Comparison of ENCODE assay signal across 19 cellular contexts in the genomic region with DNA sequence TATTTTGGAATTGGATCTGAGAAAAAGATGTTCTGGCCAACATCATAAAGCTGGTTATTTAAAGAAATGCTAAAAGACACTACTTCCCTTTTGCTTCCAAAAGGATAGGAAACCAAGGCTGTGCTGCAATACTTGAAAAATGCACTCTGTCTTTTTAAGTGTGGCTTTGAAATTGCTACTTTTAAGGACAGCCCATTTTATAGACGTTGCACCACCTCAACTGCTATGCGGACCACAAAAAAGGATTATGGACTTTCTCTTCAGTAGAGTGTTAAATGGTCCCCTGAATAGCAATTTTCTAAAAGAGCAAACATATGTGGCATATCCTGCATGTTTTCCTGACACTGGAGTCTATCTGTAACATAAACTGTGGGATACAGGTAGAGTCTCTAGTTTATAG.
"Had no signal": no experiment of that assay in that cellular context is flagged by ENCODE, and none has a peak within 500 bp of the region (broad histone marks: within the 10 kb centered on the region; RNA-seq: fewer than 3 reads in every experiment).

No MANE protein-coding gene starts in this region.

- H3K9me3 ChIP-seq: colonic mucosa, esophagus muscularis mucosa, pancreas, sigmoid colon had no signal

- H3K4me3 Mint-ChIP-seq: activated CD8-positive, alpha-beta memory T cell treated with anti-CD3 and anti-CD28 coated beads, Interleukin-2, amount 10 ng/mL, durations not matched to agents 7 days and 5 days; neural progenitor cell had no signal

- H3K36me3 ChIP-seq: colonic mucosa, esophagus muscularis mucosa, neural progenitor cell, pancreas, sigmoid colon had no signal

- H3K4me1 Mint-ChIP-seq: neural progenitor cell had no signal

- H3K4me1 ChIP-seq: colonic mucosa, esophagus muscularis mucosa, pancreas had no signal

- H3K4me2 ChIP-seq: hepatocyte, neural progenitor cell had no signal

- H3K27me3 ChIP-seq: colonic mucosa, esophagus muscularis mucosa, hepatocyte, neural progenitor cell, pancreas, sigmoid colon had no signal

- H3K27ac ChIP-seq: colonic mucosa, esophagus muscularis mucosa, hepatocyte, neural progenitor cell, pancreas, sigmoid colon, VCaP had no signal

- H3K4me3 ChIP-seq: colonic mucosa, esophagus muscularis mucosa, hepatocyte, neural progenitor cell, pancreas, sigmoid colon had no signal

- ATAC-seq: activated CD8-positive, alpha-beta memory T cell treated with anti-CD3 and anti-CD28 coated beads, Interleukin-2, amount 10 ng/mL, durations not matched to agents 7 days and 5 days; pancreas had no signal

- H3K36me3 Mint-ChIP-seq: activated CD8-positive, alpha-beta memory T cell treated with anti-CD3 and anti-CD28 coated beads, Interleukin-2, amount 10 ng/mL, durations not matched to agents 7 days and 5 days; neural progenitor cell had no signal

- H3K27ac Mint-ChIP-seq: activated CD8-positive, alpha-beta memory T cell treated with anti-CD3 and anti-CD28 coated beads, Interleukin-2, amount 10 ng/mL, durations not matched to agents 7 days and 5 days; neural progenitor cell had no signal

- H2AFZ ChIP-seq: hepatocyte, neural progenitor cell had no signal

- DNase-seq: activated CD4-positive, alpha-beta T cell treated with anti-CD3 and anti-CD28 coated beads for 1 hour; activated CD4-positive, alpha-beta T cell treated with anti-CD3 and anti-CD28 coated beads, Interleukin-2, amount 50 U/mL, for 4 hours; activated CD8-positive, alpha-beta memory T cell treated with anti-CD3 and anti-CD28 coated beads, Interleukin-2, amount 10 ng/mL, durations not matched to agents 7 days and 5 days; activated effector memory CD4-positive, alpha-beta T cell treated with Interleukin-2 at 50 U/mL for 16 hours; activated naive CD4-positive, alpha-beta T cell treated with anti-CD3 and anti-CD28 coated beads, Interleukin-2, amount 50 U/mL, for 16 hours; activated T-cell treated with anti-CD3 and anti-CD28 coated beads, Interleukin-2, amount 50 U/mL, for 1 hour; amniotic stem cell; central memory CD4-positive, alpha-beta T cell; colonic mucosa; islet precursor cell; midbrain; pancreas; sigmoid colon; stimulated activated CD4-positive, alpha-beta T cell treated with anti-CD3 and anti-CD28 coated beads, Interleukin-1b, Interleukin-23, amount 100 ng/mL, for 48 hours; T1000 had no signal

- H3K9ac ChIP-seq: neural progenitor cell had no signal

- H3K79me2 ChIP-seq: hepatocyte had no signal

- H3K27me3 Mint-ChIP-seq: activated CD8-positive, alpha-beta memory T cell treated with anti-CD3 and anti-CD28 coated beads, Interleukin-2, amount 10 ng/mL, durations not matched to agents 7 days and 5 days had no signal
